ENCODE assay signal across 1 cellular context in the genomic region with DNA sequence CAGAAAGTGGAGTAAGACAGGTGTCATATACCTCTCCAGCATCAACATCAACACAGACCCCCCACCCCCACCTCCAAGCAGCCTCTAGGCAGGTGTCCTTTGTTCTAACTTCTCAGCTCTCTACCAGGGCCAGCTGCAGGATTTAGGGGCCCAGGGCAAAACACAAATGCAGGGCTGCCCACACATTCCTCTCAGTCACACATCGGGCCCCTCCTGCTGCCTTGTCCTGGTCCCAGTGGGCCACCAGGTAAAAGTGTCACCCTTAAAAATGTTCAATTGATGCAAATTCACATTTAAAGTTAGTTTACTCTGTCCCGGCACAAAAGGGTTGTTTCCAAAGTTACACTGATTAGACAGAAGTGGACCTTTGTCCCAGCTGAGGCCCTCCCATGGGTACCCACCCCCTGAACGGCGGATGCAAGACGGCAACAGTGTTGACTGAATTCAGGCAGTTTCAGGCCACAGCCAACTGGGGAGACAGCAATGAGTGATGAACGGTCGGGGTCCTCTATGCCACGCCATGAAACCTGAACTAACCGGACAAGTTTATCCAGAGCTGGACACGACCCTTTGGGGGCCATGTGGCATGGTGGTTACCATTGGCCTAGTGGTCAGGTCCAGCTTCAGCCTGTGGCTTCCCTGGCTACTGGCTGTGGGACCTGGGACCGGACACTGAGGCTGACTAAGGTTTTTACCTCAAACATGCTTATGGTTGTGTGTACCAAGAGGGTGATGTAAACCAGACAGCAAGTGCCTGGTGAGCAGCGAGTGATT.
TF ChIP-seq lines count a peak whose summit lies in the region.

No MANE protein-coding gene starts in this region.

TF ChIP-seq in HepG2, 621 proteins besides CTCF, POLR2A, EP300 and RAD21 (continued from another document and continues in another):
- TF ChIP-seq PHF21A (CRISPR knock-in tag; IDR thresholded peaks at IDR 0.05) = peak; percentile 70
- TF ChIP-seq, protein P1, sequence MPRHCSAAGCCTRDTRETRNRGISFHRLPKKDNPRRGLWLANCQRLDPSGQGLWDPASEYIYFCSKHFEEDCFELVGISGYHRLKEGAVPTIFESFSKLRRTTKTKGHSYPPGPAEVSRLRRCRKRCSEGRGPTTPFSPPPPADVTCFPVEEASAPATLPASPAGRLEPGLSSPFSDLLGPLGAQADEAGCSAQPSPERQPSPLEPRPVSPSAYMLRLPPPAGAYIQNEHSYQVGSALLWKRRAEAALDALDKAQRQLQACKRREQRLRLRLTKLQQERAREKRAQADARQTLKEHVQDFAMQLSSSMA (CRISPR knock-in tag; IDR thresholded peaks at IDR 0.05) = peak; percentile 65; the same call in 1 of the 2 replicates
- no peak for TF ChIP-seq HOXA9 (CRISPR knock-in tag; IDR thresholded peaks at IDR 0.05; ENCODE audit: borderline replicate concordance)
- TF ChIP-seq, protein P2, sequence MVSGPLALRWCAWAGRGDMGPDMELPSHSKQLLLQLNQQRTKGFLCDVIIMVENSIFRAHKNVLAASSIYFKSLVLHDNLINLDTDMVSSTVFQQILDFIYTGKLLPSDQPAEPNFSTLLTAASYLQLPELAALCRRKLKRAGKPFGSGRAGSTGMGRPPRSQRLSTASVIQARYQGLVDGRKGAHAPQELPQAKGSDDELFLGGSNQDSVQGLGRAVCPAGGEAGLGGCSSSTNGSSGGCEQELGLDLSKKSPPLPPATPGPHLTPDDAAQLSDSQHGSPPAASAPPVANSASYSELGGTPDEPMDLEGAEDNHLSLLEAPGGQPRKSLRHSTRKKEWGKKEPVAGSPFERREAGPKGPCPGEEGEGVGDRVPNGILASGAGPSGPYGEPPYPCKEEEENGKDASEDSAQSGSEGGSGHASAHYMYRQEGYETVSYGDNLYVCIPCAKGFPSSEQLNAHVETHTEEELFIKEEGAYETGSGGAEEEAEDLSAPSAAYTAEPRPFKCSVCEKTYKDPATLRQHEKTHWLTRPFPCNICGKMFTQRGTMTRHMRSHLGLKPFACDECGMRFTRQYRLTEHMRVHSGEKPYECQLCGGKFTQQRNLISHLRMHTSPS (CRISPR knock-in tag; IDR thresholded peaks at IDR 0.05; ENCODE audit: low read depth) = peak; percentile 37; the same call in 1 of the 2 replicates
- TF ChIP-seq STAT5B (CRISPR knock-in tag; IDR thresholded peaks at IDR 0.05) = no peak
- TF ChIP-seq ZBTB7B (CRISPR knock-in tag; IDR thresholded peaks at IDR 0.05) = peak; percentile 82
- TF ChIP-seq MATR3 (CRISPR knock-in tag; IDR thresholded peaks at IDR 0.05) = no peak
- peak; percentile 36; the same call in 1 of the 2 replicates for TF ChIP-seq SIN3A (IDR thresholded peaks at IDR 0.05; ENCODE audit: borderline replicate concordance, low read depth, low read length)
- TF ChIP-seq ZNF296 (CRISPR knock-in tag; conservative IDR thresholded peaks at IDR 0.05) = no peak
- no peak for TF ChIP-seq FOXA1 (IDR thresholded peaks at IDR 0.05)
- TF ChIP-seq FOXA1 (CRISPR knock-in tag; IDR thresholded peaks at IDR 0.05) = peak; percentile 74
- no peak for TF ChIP-seq SPEN (CRISPR knock-in tag; IDR thresholded peaks at IDR 0.05; ENCODE audit: low read depth)
- peak; percentile 82 for TF ChIP-seq HNF4A (CRISPR knock-in tag; IDR thresholded peaks at IDR 0.05)
- peak; percentile 77; the same call in 1 of the 2 replicates for TF ChIP-seq SNAPC2 (CRISPR knock-in tag; IDR thresholded peaks at IDR 0.05)
- TF ChIP-seq RXRB (CRISPR knock-in tag; IDR thresholded peaks at IDR 0.05; ENCODE audit: borderline replicate concordance) = peak; percentile 69
- TF ChIP-seq GATA4 (IDR thresholded peaks at IDR 0.05; ENCODE audit: borderline replicate concordance, low read depth) = no peak
- TF ChIP-seq FIP1L1 (IDR thresholded peaks at IDR 0.05; ENCODE audit: borderline replicate concordance, insufficient read depth, low read depth, low read length) = no peak
- peak; percentile 71 for TF ChIP-seq POLR2G (IDR thresholded peaks at IDR 0.05; ENCODE audit: low read depth, low read length)
- TF ChIP-seq ZZZ3 (CRISPR knock-in tag; IDR thresholded peaks at IDR 0.05; ENCODE audit: borderline replicate concordance) = no peak
- TF ChIP-seq SKI (IDR thresholded peaks at IDR 0.05; ENCODE audit: partially characterized antibody) = peak; percentile 48
- TF ChIP-seq, protein P3, sequence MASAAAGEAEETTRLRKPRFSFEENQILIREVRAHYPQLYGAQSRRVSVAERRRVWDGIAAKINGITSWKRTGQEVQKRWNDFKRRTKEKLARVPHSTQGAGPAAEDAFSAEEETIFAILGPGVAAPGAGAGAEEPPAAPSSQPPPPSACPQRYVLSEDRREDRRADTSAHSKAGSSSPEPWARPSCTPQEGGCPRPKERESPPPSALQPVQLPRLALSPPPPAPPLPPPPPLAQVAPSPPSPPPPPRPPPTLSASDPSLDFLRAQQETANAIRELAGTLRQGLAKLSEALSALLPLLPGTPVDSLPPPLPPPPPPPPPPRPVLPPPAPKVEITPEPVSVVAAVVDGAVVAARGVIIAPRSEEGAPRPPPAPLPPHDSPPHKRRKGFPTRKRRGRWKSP (CRISPR knock-in tag; IDR thresholded peaks at IDR 0.05) = no peak
- peak; percentile 49 for TF ChIP-seq ZEB1 (IDR thresholded peaks at IDR 0.05; ENCODE audit: insufficient replicate concordance, low read depth)
- peak; percentile 80 for TF ChIP-seq SP5 (CRISPR knock-in tag; IDR thresholded peaks at IDR 0.05; ENCODE audit: borderline replicate concordance, low read depth)
- no peak for TF ChIP-seq ZNF234 (CRISPR knock-in tag; conservative IDR thresholded peaks at IDR 0.05)
- peak; percentile 68; the same call in 1 of the 2 replicates for TF ChIP-seq DPF2 (CRISPR knock-in tag; IDR thresholded peaks at IDR 0.05; ENCODE audit: borderline replicate concordance, low read depth)
- TF ChIP-seq HIVEP1 (CRISPR knock-in tag; IDR thresholded peaks at IDR 0.05) = no peak
- TF ChIP-seq, protein P4, sequence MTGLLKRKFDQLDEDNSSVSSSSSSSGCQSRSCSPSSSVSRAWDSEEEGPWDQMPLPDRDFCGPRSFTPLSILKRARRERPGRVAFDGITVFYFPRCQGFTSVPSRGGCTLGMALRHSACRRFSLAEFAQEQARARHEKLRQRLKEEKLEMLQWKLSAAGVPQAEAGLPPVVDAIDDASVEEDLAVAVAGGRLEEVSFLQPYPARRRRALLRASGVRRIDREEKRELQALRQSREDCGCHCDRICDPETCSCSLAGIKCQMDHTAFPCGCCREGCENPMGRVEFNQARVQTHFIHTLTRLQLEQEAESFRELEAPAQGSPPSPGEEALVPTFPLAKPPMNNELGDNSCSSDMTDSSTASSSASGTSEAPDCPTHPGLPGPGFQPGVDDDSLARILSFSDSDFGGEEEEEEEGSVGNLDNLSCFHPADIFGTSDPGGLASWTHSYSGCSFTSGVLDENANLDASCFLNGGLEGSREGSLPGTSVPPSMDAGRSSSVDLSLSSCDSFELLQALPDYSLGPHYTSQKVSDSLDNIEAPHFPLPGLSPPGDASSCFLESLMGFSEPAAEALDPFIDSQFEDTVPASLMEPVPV (CRISPR knock-in tag; IDR thresholded peaks at IDR 0.05) = 0 out of 2 replicates have a peak, but pooled peaks have one; percentile 48
- TF ChIP-seq PHF8 (CRISPR knock-in tag; IDR thresholded peaks at IDR 0.05) = peak; percentile 3; the same call in 1 of the 2 replicates
- TF ChIP-seq ZNF790 (CRISPR knock-in tag; IDR thresholded peaks at IDR 0.05; ENCODE audit: borderline replicate concordance) = no peak
- TF ChIP-seq, protein P5, sequence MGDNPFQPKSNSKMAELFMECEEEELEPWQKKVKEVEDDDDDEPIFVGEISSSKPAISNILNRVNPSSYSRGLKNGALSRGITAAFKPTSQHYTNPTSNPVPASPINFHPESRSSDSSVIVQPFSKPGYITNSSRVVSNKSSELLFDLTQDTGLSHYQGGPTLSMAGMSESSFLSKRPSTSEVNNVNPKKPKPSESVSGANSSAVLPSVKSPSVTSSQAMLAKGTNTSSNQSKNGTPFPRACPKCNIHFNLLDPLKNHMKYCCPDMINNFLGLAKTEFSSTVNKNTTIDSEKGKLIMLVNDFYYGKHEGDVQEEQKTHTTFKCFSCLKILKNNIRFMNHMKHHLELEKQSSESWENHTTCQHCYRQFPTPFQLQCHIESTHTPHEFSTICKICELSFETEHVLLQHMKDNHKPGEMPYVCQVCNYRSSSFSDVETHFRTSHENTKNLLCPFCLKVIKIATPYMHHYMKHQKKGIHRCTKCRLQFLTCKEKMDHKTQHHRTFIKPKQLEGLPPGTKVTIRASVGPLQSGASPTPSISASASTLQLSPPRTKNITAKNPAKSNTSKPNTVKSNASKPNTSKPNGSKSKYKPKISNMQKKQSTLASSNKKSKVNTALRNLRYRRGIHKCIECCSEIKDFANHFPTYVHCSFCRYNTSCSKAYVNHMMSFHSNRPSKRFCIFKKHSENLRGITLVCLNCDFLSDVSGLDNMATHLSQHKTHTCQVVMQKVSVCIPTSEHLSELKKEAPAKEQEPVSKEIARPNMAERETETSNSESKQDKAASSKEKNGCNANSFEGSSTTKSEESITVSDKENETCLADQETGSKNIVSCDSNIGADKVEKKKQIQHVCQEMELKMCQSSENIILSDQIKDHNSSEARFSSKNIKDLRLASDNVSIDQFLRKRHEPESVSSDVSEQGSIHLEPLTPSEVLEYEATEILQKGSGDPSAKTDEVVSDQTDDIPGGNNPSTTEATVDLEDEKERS (CRISPR knock-in tag; IDR thresholded peaks at IDR 0.05) = peak; percentile 60; the same call in 1 of the 2 replicates
- no peak for TF ChIP-seq SP4 (CRISPR knock-in tag; IDR thresholded peaks at IDR 0.05)
- TF ChIP-seq, protein P6, sequence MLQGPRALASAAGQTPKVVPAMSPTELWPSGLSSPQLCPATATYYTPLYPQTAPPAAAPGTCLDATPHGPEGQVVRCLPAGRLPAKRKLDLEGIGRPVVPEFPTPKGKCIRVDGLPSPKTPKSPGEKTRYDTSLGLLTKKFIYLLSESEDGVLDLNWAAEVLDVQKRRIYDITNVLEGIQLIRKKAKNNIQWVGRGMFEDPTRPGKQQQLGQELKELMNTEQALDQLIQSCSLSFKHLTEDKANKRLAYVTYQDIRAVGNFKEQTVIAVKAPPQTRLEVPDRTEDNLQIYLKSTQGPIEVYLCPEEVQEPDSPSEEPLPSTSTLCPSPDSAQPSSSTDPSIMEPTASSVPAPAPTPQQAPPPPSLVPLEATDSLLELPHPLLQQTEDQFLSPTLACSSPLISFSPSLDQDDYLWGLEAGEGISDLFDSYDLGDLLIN (CRISPR knock-in tag; IDR thresholded peaks at IDR 0.05; ENCODE audit: borderline replicate concordance) = no peak
- no peak for TF ChIP-seq ZNF713 (CRISPR knock-in tag; IDR thresholded peaks at IDR 0.05)
- no peak for TF ChIP-seq PAF1 (CRISPR knock-in tag; IDR thresholded peaks at IDR 0.05)
- TF ChIP-seq, protein P7, sequence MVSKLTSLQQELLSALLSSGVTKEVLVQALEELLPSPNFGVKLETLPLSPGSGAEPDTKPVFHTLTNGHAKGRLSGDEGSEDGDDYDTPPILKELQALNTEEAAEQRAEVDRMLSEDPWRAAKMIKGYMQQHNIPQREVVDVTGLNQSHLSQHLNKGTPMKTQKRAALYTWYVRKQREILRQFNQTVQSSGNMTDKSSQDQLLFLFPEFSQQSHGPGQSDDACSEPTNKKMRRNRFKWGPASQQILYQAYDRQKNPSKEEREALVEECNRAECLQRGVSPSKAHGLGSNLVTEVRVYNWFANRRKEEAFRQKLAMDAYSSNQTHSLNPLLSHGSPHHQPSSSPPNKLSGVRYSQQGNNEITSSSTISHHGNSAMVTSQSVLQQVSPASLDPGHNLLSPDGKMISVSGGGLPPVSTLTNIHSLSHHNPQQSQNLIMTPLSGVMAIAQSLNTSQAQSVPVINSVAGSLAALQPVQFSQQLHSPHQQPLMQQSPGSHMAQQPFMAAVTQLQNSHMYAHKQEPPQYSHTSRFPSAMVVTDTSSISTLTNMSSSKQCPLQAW (CRISPR knock-in tag; IDR thresholded peaks at IDR 0.05) = peak; percentile 57; the same call in 1 of the 2 replicates
- TF ChIP-seq HNRNPUL1 (IDR thresholded peaks at IDR 0.05; ENCODE audit: low read depth, low read length) = no peak
- peak; percentile 65; the same call in 1 of the 2 replicates for TF ChIP-seq TMF1 (CRISPR knock-in tag; IDR thresholded peaks at IDR 0.05; ENCODE audit: low read depth)
- peak; percentile 75; the same call in 1 of the 2 replicates for TF ChIP-seq TBX2 (CRISPR knock-in tag; IDR thresholded peaks at IDR 0.05; ENCODE audit: borderline replicate concordance)
- TF ChIP-seq, protein P8, sequence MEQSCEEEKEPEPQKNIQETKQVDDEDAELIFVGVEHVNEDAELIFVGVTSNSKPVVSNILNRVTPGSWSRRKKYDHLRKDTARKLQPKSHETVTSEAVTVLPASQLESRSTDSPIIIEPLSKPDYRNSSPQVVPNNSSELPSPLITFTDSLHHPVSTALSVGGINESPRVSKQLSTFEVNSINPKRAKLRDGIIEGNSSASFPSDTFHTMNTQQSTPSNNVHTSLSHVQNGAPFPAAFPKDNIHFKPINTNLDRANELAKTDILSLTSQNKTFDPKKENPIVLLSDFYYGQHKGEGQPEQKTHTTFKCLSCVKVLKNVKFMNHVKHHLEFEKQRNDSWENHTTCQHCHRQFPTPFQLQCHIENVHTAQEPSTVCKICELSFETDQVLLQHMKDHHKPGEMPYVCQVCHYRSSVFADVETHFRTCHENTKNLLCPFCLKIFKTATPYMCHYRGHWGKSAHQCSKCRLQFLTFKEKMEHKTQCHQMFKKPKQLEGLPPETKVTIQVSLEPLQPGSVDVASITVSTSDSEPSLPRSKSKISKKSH (CRISPR knock-in tag; IDR thresholded peaks at IDR 0.05; ENCODE audit: borderline replicate concordance) = peak; percentile 74; the same call in 1 of the 2 replicates
- TF ChIP-seq RFX3 (CRISPR knock-in tag; IDR thresholded peaks at IDR 0.05) = no peak
- TF ChIP-seq KMT2A (CRISPR knock-in tag; IDR thresholded peaks at IDR 0.05) = no peak
- peak; percentile 15; the same call in 1 of the 2 replicates for TF ChIP-seq MTA1 (CRISPR knock-in tag; IDR thresholded peaks at IDR 0.05; ENCODE audit: borderline replicate concordance)
- TF ChIP-seq, protein P9, sequence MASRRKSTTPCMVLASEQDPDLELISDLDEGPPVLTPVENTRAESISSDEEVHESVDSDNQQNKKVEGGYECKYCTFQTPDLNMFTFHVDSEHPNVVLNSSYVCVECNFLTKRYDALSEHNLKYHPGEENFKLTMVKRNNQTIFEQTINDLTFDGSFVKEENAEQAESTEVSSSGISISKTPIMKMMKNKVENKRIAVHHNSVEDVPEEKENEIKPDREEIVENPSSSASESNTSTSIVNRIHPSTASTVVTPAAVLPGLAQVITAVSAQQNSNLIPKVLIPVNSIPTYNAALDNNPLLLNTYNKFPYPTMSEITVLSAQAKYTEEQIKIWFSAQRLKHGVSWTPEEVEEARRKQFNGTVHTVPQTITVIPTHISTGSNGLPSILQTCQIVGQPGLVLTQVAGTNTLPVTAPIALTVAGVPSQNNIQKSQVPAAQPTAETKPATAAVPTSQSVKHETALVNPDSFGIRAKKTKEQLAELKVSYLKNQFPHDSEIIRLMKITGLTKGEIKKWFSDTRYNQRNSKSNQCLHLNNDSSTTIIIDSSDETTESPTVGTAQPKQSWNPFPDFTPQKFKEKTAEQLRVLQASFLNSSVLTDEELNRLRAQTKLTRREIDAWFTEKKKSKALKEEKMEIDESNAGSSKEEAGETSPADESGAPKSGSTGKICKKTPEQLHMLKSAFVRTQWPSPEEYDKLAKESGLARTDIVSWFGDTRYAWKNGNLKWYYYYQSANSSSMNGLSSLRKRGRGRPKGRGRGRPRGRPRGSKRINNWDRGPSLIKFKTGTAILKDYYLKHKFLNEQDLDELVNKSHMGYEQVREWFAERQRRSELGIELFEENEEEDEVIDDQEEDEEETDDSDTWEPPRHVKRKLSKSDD (CRISPR knock-in tag; IDR thresholded peaks at IDR 0.05; ENCODE audit: low read depth) = no peak
- TF ChIP-seq MYNN (CRISPR knock-in tag; IDR thresholded peaks at IDR 0.05; ENCODE audit: low read depth) = no peak
